ENCODE assay signal across 1 cellular context in the genomic region with DNA sequence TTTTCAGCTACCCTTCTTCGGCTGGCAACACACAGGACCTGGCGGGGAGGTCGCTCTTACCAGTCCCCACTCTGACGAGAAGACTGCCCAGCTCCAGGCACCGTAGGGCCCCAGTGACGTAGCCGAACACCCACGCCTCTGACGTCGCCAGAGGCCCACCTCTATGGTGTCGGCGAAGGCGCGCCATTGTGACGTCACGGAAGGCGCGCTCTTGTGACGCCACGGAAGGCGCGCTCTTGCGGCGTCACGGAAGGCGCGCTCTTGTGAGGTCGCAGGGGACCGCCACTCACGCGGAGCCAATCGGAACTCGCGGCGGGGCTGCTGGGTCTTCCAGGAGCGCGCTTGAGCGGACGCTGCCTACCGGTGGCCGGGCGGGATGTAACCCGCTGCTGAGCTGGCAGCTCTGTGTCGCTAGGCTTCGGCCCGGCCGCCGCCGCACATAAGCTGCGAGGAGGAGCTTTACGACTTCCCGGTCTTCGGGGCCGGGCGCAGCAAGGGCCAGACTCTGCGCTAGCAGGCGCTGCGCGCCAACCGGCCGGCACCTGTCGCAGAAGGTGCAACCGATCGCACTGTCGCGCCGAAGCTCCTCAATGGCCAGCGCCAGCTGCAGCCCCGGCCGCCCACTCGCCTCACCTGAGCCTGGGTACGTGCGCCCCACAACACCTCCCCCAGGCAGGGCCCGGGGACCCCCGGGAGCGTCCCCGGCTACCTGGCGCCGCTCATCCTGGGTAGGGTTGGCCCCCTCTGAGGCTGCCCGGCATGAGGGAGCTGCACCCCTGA.
TF ChIP-seq lines count a peak whose summit lies in the region.

No MANE protein-coding gene starts in this region.

TF ChIP-seq in HepG2, 621 proteins besides CTCF, POLR2A, EP300 and RAD21 (continued from another document and continues in another):
- TF ChIP-seq, protein P1, sequence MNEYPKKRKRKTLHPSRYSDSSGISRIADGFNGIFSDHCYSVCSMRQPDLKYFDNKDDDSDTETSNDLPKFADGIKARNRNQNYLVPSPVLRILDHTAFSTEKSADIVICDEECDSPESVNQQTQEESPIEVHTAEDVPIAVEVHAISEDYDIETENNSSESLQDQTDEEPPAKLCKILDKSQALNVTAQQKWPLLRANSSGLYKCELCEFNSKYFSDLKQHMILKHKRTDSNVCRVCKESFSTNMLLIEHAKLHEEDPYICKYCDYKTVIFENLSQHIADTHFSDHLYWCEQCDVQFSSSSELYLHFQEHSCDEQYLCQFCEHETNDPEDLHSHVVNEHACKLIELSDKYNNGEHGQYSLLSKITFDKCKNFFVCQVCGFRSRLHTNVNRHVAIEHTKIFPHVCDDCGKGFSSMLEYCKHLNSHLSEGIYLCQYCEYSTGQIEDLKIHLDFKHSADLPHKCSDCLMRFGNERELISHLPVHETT (CRISPR knock-in tag; conservative IDR thresholded peaks at IDR 0.05): peak; percentile 88
- peak; percentile 55; the same call in 1 of the 2 replicates for TF ChIP-seq ERF (CRISPR knock-in tag; IDR thresholded peaks at IDR 0.05)
- peak; percentile 59; the same call in 1 of the 2 replicates for TF ChIP-seq PITX1 (CRISPR knock-in tag; IDR thresholded peaks at IDR 0.05)
- TF ChIP-seq BORCS8-MEF2B (CRISPR knock-in tag; IDR thresholded peaks at IDR 0.05): peak; percentile 82; the same call in 1 of the 2 replicates
- TF ChIP-seq MED13 (CRISPR knock-in tag; IDR thresholded peaks at IDR 0.05): peak; percentile 75
- 0 out of 2 replicates have a peak, but pooled peaks have one; percentile 44 for TF ChIP-seq AHR (CRISPR knock-in tag; IDR thresholded peaks at IDR 0.05)
- peak; percentile 75 for TF ChIP-seq ISL2 (CRISPR knock-in tag; IDR thresholded peaks at IDR 0.05)
- TF ChIP-seq ZNF777 (CRISPR knock-in tag; IDR thresholded peaks at IDR 0.05): peak; percentile 23; the same call in 1 of the 2 replicates
- TF ChIP-seq, protein P2, sequence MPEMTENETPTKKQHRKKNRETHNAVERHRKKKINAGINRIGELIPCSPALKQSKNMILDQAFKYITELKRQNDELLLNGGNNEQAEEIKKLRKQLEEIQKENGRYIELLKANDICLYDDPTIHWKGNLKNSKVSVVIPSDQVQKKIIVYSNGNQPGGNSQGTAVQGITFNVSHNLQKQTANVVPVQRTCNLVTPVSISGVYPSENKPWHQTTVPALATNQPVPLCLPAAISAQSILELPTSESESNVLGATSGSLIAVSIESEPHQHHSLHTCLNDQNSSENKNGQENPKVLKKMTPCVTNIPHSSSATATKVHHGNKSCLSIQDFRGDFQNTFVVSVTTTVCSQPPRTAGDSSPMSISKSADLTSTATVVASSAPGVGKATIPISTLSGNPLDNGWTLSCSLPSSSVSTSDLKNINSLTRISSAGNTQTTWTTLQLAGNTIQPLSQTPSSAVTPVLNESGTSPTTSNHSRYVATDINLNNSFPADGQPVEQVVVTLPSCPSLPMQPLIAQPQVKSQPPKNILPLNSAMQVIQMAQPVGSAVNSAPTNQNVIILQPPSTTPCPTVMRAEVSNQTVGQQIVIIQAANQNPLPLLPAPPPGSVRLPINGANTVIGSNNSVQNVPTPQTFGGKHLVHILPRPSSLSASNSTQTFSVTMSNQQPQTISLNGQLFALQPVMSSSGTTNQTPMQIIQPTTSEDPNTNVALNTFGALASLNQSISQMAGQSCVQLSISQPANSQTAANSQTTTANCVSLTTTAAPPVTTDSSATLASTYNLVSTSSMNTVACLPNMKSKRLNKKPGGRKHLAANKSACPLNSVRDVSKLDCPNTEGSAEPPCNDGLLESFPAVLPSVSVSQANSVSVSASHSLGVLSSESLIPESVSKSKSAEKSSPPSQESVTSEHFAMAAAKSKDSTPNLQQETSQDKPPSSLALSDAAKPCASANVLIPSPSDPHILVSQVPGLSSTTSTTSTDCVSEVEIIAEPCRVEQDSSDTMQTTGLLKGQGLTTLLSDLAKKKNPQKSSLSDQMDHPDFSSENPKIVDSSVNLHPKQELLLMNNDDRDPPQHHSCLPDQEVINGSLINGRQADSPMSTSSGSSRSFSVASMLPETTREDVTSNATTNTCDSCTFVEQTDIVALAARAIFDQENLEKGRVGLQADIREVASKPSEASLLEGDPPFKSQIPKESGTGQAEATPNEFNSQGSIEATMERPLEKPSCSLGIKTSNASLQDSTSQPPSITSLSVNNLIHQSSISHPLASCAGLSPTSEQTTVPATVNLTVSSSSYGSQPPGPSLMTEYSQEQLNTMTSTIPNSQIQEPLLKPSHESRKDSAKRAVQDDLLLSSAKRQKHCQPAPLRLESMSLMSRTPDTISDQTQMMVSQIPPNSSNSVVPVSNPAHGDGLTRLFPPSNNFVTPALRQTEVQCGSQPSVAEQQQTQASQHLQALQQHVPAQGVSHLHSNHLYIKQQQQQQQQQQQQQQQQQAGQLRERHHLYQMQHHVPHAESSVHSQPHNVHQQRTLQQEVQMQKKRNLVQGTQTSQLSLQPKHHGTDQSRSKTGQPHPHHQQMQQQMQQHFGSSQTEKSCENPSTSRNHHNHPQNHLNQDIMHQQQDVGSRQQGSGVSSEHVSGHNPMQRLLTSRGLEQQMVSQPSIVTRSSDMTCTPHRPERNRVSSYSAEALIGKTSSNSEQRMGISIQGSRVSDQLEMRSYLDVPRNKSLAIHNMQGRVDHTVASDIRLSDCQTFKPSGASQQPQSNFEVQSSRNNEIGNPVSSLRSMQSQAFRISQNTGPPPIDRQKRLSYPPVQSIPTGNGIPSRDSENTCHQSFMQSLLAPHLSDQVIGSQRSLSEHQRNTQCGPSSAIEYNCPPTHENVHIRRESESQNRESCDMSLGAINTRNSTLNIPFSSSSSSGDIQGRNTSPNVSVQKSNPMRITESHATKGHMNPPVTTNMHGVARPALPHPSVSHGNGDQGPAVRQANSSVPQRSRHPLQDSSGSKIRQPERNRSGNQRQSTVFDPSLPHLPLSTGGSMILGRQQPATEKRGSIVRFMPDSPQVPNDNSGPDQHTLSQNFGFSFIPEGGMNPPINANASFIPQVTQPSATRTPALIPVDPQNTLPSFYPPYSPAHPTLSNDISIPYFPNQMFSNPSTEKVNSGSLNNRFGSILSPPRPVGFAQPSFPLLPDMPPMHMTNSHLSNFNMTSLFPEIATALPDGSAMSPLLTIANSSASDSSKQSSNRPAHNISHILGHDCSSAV (CRISPR knock-in tag; IDR thresholded peaks at IDR 0.05; ENCODE audit: borderline replicate concordance): peak; percentile 86; the same call in 1 of the 2 replicates
- TF ChIP-seq, protein P3, sequence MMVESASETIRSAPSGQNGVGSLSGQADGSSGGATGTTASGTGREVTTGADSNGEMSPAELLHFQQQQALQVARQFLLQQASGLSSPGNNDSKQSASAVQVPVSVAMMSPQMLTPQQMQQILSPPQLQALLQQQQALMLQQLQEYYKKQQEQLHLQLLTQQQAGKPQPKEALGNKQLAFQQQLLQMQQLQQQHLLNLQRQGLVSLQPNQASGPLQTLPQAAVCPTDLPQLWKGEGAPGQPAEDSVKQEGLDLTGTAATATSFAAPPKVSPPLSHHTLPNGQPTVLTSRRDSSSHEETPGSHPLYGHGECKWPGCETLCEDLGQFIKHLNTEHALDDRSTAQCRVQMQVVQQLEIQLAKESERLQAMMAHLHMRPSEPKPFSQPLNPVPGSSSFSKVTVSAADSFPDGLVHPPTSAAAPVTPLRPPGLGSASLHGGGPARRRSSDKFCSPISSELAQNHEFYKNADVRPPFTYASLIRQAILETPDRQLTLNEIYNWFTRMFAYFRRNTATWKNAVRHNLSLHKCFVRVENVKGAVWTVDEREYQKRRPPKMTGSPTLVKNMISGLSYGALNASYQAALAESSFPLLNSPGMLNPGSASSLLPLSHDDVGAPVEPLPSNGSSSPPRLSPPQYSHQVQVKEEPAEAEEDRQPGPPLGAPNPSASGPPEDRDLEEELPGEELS (CRISPR knock-in tag; IDR thresholded peaks at IDR 0.05): peak; percentile 69
- peak; percentile 90; the same call in 1 of the 2 replicates for TF ChIP-seq MAF1 (CRISPR knock-in tag; IDR thresholded peaks at IDR 0.05; ENCODE audit: borderline replicate concordance)
- peak; percentile 100 for TF ChIP-seq PHF20 (CRISPR knock-in tag; IDR thresholded peaks at IDR 0.05)
- peak; percentile 30; the same call in 1 of the 2 replicates for TF ChIP-seq ZNF746 (CRISPR knock-in tag; IDR thresholded peaks at IDR 0.05)
- TF ChIP-seq RFX5 (IDR thresholded peaks at IDR 0.05; ENCODE audit: low read depth, low read length): peak; percentile 85
- TF ChIP-seq, protein P4, sequence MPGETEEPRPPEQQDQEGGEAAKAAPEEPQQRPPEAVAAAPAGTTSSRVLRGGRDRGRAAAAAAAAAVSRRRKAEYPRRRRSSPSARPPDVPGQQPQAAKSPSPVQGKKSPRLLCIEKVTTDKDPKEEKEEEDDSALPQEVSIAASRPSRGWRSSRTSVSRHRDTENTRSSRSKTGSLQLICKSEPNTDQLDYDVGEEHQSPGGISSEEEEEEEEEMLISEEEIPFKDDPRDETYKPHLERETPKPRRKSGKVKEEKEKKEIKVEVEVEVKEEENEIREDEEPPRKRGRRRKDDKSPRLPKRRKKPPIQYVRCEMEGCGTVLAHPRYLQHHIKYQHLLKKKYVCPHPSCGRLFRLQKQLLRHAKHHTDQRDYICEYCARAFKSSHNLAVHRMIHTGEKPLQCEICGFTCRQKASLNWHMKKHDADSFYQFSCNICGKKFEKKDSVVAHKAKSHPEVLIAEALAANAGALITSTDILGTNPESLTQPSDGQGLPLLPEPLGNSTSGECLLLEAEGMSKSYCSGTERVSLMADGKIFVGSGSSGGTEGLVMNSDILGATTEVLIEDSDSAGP (CRISPR knock-in tag; IDR thresholded peaks at IDR 0.05; ENCODE audit: borderline replicate concordance): peak; percentile 94
- TF ChIP-seq, protein P5, sequence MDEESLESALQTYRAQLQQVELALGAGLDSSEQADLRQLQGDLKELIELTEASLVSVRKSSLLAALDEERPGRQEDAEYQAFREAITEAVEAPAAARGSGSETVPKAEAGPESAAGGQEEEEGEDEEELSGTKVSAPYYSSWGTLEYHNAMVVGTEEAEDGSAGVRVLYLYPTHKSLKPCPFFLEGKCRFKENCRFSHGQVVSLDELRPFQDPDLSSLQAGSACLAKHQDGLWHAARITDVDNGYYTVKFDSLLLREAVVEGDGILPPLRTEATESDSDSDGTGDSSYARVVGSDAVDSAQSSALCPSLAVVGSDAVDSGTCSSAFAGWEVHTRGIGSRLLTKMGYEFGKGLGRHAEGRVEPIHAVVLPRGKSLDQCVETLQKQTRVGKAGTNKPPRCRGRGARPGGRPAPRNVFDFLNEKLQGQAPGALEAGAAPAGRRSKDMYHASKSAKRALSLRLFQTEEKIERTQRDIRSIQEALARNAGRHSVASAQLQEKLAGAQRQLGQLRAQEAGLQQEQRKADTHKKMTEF (CRISPR knock-in tag; IDR thresholded peaks at IDR 0.05): peak; percentile 98
- TF ChIP-seq DNMT3B (CRISPR knock-in tag; conservative IDR thresholded peaks at IDR 0.05): peak; percentile 27; the same call in 1 of the 2 replicates
- TF ChIP-seq, protein P6, sequence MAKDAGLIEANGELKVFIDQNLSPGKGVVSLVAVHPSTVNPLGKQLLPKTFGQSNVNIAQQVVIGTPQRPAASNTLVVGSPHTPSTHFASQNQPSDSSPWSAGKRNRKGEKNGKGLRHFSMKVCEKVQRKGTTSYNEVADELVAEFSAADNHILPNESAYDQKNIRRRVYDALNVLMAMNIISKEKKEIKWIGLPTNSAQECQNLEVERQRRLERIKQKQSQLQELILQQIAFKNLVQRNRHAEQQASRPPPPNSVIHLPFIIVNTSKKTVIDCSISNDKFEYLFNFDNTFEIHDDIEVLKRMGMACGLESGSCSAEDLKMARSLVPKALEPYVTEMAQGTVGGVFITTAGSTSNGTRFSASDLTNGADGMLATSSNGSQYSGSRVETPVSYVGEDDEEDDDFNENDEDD (CRISPR knock-in tag; IDR thresholded peaks at IDR 0.05; ENCODE audit: borderline replicate concordance): peak; percentile 91; the same call in 1 of the 2 replicates
- TF ChIP-seq, protein P7, sequence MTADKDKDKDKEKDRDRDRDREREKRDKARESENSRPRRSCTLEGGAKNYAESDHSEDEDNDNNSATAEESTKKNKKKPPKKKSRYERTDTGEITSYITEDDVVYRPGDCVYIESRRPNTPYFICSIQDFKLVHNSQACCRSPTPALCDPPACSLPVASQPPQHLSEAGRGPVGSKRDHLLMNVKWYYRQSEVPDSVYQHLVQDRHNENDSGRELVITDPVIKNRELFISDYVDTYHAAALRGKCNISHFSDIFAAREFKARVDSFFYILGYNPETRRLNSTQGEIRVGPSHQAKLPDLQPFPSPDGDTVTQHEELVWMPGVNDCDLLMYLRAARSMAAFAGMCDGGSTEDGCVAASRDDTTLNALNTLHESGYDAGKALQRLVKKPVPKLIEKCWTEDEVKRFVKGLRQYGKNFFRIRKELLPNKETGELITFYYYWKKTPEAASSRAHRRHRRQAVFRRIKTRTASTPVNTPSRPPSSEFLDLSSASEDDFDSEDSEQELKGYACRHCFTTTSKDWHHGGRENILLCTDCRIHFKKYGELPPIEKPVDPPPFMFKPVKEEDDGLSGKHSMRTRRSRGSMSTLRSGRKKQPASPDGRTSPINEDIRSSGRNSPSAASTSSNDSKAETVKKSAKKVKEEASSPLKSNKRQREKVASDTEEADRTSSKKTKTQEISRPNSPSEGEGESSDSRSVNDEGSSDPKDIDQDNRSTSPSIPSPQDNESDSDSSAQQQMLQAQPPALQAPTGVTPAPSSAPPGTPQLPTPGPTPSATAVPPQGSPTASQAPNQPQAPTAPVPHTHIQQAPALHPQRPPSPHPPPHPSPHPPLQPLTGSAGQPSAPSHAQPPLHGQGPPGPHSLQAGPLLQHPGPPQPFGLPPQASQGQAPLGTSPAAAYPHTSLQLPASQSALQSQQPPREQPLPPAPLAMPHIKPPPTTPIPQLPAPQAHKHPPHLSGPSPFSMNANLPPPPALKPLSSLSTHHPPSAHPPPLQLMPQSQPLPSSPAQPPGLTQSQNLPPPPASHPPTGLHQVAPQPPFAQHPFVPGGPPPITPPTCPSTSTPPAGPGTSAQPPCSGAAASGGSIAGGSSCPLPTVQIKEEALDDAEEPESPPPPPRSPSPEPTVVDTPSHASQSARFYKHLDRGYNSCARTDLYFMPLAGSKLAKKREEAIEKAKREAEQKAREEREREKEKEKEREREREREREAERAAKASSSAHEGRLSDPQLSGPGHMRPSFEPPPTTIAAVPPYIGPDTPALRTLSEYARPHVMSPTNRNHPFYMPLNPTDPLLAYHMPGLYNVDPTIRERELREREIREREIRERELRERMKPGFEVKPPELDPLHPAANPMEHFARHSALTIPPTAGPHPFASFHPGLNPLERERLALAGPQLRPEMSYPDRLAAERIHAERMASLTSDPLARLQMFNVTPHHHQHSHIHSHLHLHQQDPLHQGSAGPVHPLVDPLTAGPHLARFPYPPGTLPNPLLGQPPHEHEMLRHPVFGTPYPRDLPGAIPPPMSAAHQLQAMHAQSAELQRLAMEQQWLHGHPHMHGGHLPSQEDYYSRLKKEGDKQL (CRISPR knock-in tag; IDR thresholded peaks at IDR 0.05; ENCODE audit: low read depth): peak; percentile 59; the same call in 1 of the 2 replicates
- TF ChIP-seq, protein P8, sequence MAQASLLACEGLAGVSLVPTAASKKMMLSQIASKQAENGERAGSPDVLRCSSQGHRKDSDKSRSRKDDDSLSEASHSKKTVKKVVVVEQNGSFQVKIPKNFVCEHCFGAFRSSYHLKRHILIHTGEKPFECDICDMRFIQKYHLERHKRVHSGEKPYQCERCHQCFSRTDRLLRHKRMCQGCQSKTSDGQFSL (CRISPR knock-in tag; IDR thresholded peaks at IDR 0.05): 0 out of 2 replicates have a peak, but pooled peaks have one; percentile 21
- TF ChIP-seq CBFB (CRISPR knock-in tag; IDR thresholded peaks at IDR 0.05): peak; percentile 98
- TF ChIP-seq NAIF1 (CRISPR knock-in tag; IDR thresholded peaks at IDR 0.05; ENCODE audit: borderline replicate concordance): 0 out of 2 replicates have a peak, but pooled peaks have one; percentile 70
- peak; percentile 92 for TF ChIP-seq NFYB (CRISPR knock-in tag; IDR thresholded peaks at IDR 0.05)
- TF ChIP-seq ZNF501 (CRISPR knock-in tag; IDR thresholded peaks at IDR 0.05): peak; percentile 88
